In the genomic region with DNA sequence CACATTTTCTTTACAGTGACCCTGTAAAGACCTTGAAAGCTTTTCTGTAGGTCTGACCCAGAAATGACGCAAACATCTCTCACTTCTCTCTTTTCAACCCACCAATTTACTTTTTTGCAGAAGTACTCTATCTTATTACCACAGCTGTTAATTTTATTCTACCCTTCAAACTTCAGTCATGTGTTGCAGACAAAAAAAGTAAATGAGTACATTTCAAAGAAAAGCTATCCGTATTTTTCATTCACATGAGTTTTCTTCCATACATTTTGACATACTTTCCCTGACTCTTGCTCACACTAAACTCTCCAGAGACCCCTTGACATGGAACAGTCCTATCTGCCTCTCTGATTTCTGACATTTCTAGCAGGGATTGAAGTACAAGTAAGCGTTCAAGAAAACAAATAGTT, we compare ENCODE assay signal across 9 cellular contexts. TPM values are rescaled to one million over a fixed set of nuclear protein-coding genes. Genes with fewer than 3 reads are reported as not detected.
DNase-seq lines count a peak whose midpoint lies in the region; ATAC-seq and TF ChIP-seq lines count a peak whose summit lies in the region.
"Had no signal": no experiment of that assay in that cellular context is flagged by ENCODE, and none has a peak within 500 bp of the region (broad histone marks: within the 10 kb centered on the region; RNA-seq: fewer than 3 reads in every experiment).

No MANE protein-coding gene starts in this region.

- H3K27me3 Mint-ChIP-seq in activated CD8-positive, alpha-beta memory T cell treated with anti-CD3 and anti-CD28 coated beads, Interleukin-2, amount 10 ng/mL, durations not matched to agents 7 days and 5 days: no peaks in the 10 kb centered on the region
- H3K27me3 Mint-ChIP-seq in activated naive CD4-positive, alpha-beta T cell treated with anti-CD3 and anti-CD28 coated beads for 36 hours (ENCODE audit: low read depth): no peaks in the 10 kb centered on the region

- H3K36me3 Mint-ChIP-seq in activated CD8-positive, alpha-beta memory T cell treated with anti-CD3 and anti-CD28 coated beads, Interleukin-2, amount 10 ng/mL, durations not matched to agents 7 days and 5 days: no peaks in the 10 kb centered on the region
- no peaks in the 10 kb centered on the region for H3K36me3 Mint-ChIP-seq in activated naive CD4-positive, alpha-beta T cell treated with anti-CD3 and anti-CD28 coated beads for 36 hours (ENCODE audit: low read depth)

- no peaks in the 10 kb centered on the region for H3K9me3 Mint-ChIP-seq in activated CD8-positive, alpha-beta memory T cell treated with anti-CD3 and anti-CD28 coated beads, Interleukin-2, amount 10 ng/mL, durations not matched to agents 7 days and 5 days (ENCODE audit: low read depth)
- H3K9me3 Mint-ChIP-seq in activated naive CD4-positive, alpha-beta T cell treated with anti-CD3 and anti-CD28 coated beads for 36 hours: no peaks in the 10 kb centered on the region

- no peak overlapping the region for H3K4me3 Mint-ChIP-seq in activated CD8-positive, alpha-beta memory T cell treated with anti-CD3 and anti-CD28 coated beads, Interleukin-2, amount 10 ng/mL, durations not matched to agents 7 days and 5 days
- H3K4me3 Mint-ChIP-seq in activated naive CD4-positive, alpha-beta T cell treated with anti-CD3 and anti-CD28 coated beads for 36 hours: no peak overlapping the region

- CTCF ChIA-PET in activated CD8-positive, alpha-beta memory T cell treated with anti-CD3 and anti-CD28 coated beads, Interleukin-2, amount 10 ng/mL, durations not matched to agents 7 days and 5 days (lab: Charles Lee): no interaction called here
- CTCF ChIA-PET in activated naive CD4-positive, alpha-beta T cell treated with anti-CD3 and anti-CD28 coated beads for 36 hours (lab: Charles Lee): no interaction called here

- TF ChIP-seq CTCF in GM10266 (IDR thresholded peaks at IDR 0.05; ENCODE audit: control insufficient read depth, insufficient read depth, low read depth, missing control alignments): no peak

- H3K4me1 Mint-ChIP-seq in activated CD8-positive, alpha-beta memory T cell treated with anti-CD3 and anti-CD28 coated beads, Interleukin-2, amount 10 ng/mL, durations not matched to agents 7 days and 5 days: peaks cover 1% of the 10 kb centered on the region
- no peaks in the 10 kb centered on the region for H3K4me1 Mint-ChIP-seq in activated naive CD4-positive, alpha-beta T cell treated with anti-CD3 and anti-CD28 coated beads for 36 hours (ENCODE audit: low read depth)

- ATAC-seq in GM21360 (IDR thresholded peaks at IDR 0.05; ENCODE audit: unreplicated experiment) (peak; percentile 98), HG03135 (IDR thresholded peaks at IDR 0.05; ENCODE audit: unreplicated experiment) (peak; percentile 99)
- no peak for ATAC-seq in activated CD8-positive, alpha-beta memory T cell treated with anti-CD3 and anti-CD28 coated beads, Interleukin-2, amount 10 ng/mL, durations not matched to agents 7 days and 5 days

- DNase-seq in GM10266 (ENCODE audit: extremely low spot score) (peak; percentile 53), SKM-1 (lab: John Stamatoyannopoulos, UW; ENCODE audit: unreplicated experiment) (peak; percentile 93), retina (no peak), DMS153 (lab: John Stamatoyannopoulos, UW) (no peak)
- DNase-seq in activated CD8-positive, alpha-beta memory T cell treated with anti-CD3 and anti-CD28 coated beads, Interleukin-2, amount 10 ng/mL, durations not matched to agents 7 days and 5 days: no peak
- DNase-seq in activated naive CD4-positive, alpha-beta T cell treated with anti-CD3 and anti-CD28 coated beads for 36 hours: no peak
- DNase-seq: kidney glomerular epithelial cell had no signal

- H3K27ac Mint-ChIP-seq in activated CD8-positive, alpha-beta memory T cell treated with anti-CD3 and anti-CD28 coated beads, Interleukin-2, amount 10 ng/mL, durations not matched to agents 7 days and 5 days: no peak overlapping the region
- H3K27ac Mint-ChIP-seq in activated naive CD4-positive, alpha-beta T cell treated with anti-CD3 and anti-CD28 coated beads for 36 hours: no peak overlapping the region

- intact Hi-C loops in activated naive CD4-positive, alpha-beta T cell treated with anti-CD3 and anti-CD28 coated beads for 36 hours (cut with micrococcal nuclease): no loop called here

RNA-seq across cellular contexts. Expression of gene SLC7A11, which starts 51.7 kb away (rescaled TPM):
- 1 to 10 TPM; 5.2 to 6.7 TPM for total RNA-seq in activated CD8-positive, alpha-beta memory T cell treated with anti-CD3 and anti-CD28 coated beads, Interleukin-2, amount 10 ng/mL, durations not matched to agents 7 days and 5 days
- 1 to 10 TPM; 3.2 to 3.4 TPM for total RNA-seq in activated naive CD4-positive, alpha-beta T cell treated with anti-CD3 and anti-CD28 coated beads for 36 hours

Comparison
In these comparisons a context has a peak if more than half of its experiments do, and no peak if none do; other contexts are left out.
1. DNase-seq: peak in GM10266 (single experiment) and SKM-1 (single experiment); none in activated CD8-positive, alpha-beta memory T cell treated with anti-CD3 and anti-CD28 coated beads, Interleukin-2, amount 10 ng/mL, durations not matched to agents 7 days and 5 days (single experiment), retina (single experiment), DMS153 (single experiment) and activated naive CD4-positive, alpha-beta T cell treated with anti-CD3 and anti-CD28 coated beads for 36 hours (single experiment).